Comparison of ENCODE assay signal across 1 cellular context in genomic region chr20:18793625-18794427, GRCh38.
A peak's percentile ranks its signal among the peaks of the same experiment; 100 is the strongest.
TF ChIP-seq lines count a peak whose summit lies in the region.

No MANE protein-coding gene starts in this region.

TF ChIP-seq in SK-N-SH, 30 proteins besides CTCF, POLR2A, EP300 and RAD21 (continued from another document):
- TF ChIP-seq REST (IDR thresholded peaks at IDR 0.05; ENCODE audit: low read depth, low read length) (peak; percentile 27; the same call in 1 of the 2 replicates), RXRA (IDR thresholded peaks at IDR 0.05; ENCODE audit: borderline replicate concordance, low read depth) (no peak), FOXM1 (IDR thresholded peaks at IDR 0.05; ENCODE audit: low read depth) (no peak)
